10 cellular contexts compared by ENCODE assay signal in genomic region chr4:80587861-80588385, GRCh38.
"Had no signal": no experiment of that assay in that cellular context is flagged by ENCODE, and none has a peak within 500 bp of the region (broad histone marks: within the 10 kb centered on the region; RNA-seq: fewer than 3 reads in every experiment).

No MANE protein-coding gene starts in this region.

- ATAC-seq: activated naive CD8-positive, alpha-beta T cell treated with anti-CD3 and anti-CD28 coated beads, Interleukin-2, amount 50 U/mL, for 24 hours; gastrocnemius medialis; left ventricle myocardium superior; stimulated activated naive CD8-positive, alpha-beta T cell treated with anti-CD3 and anti-CD28 coated beads, Interleukin-15, Interleukin-2, amounts not matched to agents 100 U/mL and 50 U/mL, for 24 hours had no signal

- DNase-seq: activated CD4-positive, alpha-beta T cell treated with anti-CD3 and anti-CD28 coated beads, Interleukin-2, amount 10 ng/mL, durations not matched to agents 24 days and 14 days; activated naive CD4-positive, alpha-beta T cell treated with Interleukin-2 at 50 U/mL for 16 hours; activated naive CD8-positive, alpha-beta T cell treated with anti-CD3 and anti-CD28 coated beads, Interleukin-2, amount 50 U/mL, for 24 hours; gastrocnemius medialis; left ventricle myocardium superior; mesendoderm; stimulated activated CD4-positive, alpha-beta T cell treated with anti-CD3 and anti-CD28 coated beads, Interleukin-12 subunit alpha, Interleukin-12 subunit beta, amount 100 ng/mL, for 4 hours; stimulated activated CD4-positive, alpha-beta T cell treated with anti-CD3 and anti-CD28 coated beads, Interleukin-2, amount 100 ng/mL, for 48 hours; stimulated activated naive CD8-positive, alpha-beta T cell treated with anti-CD3 and anti-CD28 coated beads, Interleukin-15, Interleukin-2, amounts not matched to agents 100 U/mL and 50 U/mL, for 24 hours had no signal

- H3K4me1 ChIP-seq: gastrocnemius medialis, suprapubic skin had no signal

- H3K4me3 ChIP-seq: gastrocnemius medialis, suprapubic skin had no signal

- H3K9me3 ChIP-seq: gastrocnemius medialis, suprapubic skin had no signal

- H3K36me3 ChIP-seq: gastrocnemius medialis, suprapubic skin had no signal

- H3K27me3 ChIP-seq: gastrocnemius medialis, suprapubic skin had no signal

- H3K27ac ChIP-seq: gastrocnemius medialis, suprapubic skin had no signal
